In genomic region chr20:52402514-52402913, GRCh38 we compare ENCODE assay signal across 18 cellular contexts.
DNase-seq lines count a peak whose midpoint lies in the region; ATAC-seq and TF ChIP-seq lines count a peak whose summit lies in the region.
"Had no signal": no experiment of that assay in that cellular context is flagged by ENCODE, and none has a peak within 500 bp of the region (broad histone marks: within the 10 kb centered on the region; RNA-seq: fewer than 3 reads in every experiment).

No MANE protein-coding gene starts in this region.

- CTCF ChIA-PET in activated CD4-positive, alpha-beta T cell treated with anti-CD3 and anti-CD28 coated beads for 36 hours (lab: Charles Lee): interaction anchor here (0.9 to 1.0 kb wide), 2 partner anchors 7 to 115 kb away, joined by 3 to 4 read pairs; no protein-coding TSS in a partner anchor
- CTCF ChIA-PET in CD8-positive, alpha-beta memory T cell (lab: Charles Lee): interaction anchor here (1.1 to 1.6 kb wide), 4 partner anchors 15 to 24 kb away, joined by 3 read pairs; no protein-coding TSS in a partner anchor
- CTCF ChIA-PET in naive thymus-derived CD4-positive, alpha-beta T cell (lab: Charles Lee): interaction anchor here (0.9 kb wide), 1 partner anchor 814 kb away, joined by 4 read pairs; no protein-coding TSS in a partner anchor

- TF ChIP-seq EP300 in esophagus muscularis mucosa (IDR thresholded peaks at IDR 0.05): no peak

- H3K4me3 ChIP-seq in CD8-positive, alpha-beta memory T cell (ENCODE audit: low read length): peak overlapping the region; percentile 4
- H3K4me3 ChIP-seq in MM.1S (ENCODE audit: low read length) (no peak overlapping the region), esophagus muscularis mucosa (no peak overlapping the region)
- H3K4me3 ChIP-seq in naive thymus-derived CD4-positive, alpha-beta T cell (ENCODE audit: low read length): no peak overlapping the region
- H3K4me3 ChIP-seq: K562 had no signal

- H3K4me1 Mint-ChIP-seq in activated CD4-positive, alpha-beta T cell treated with anti-CD3 and anti-CD28 coated beads for 36 hours: peaks cover 65% of the 10 kb centered on the region
- peaks cover 58 to 87% (median 85%) of the 10 kb centered on the region in 3 donors for H3K4me1 Mint-ChIP-seq in CD8-positive, alpha-beta memory T cell
- peaks cover 48 to 92% (median 86%) of the 10 kb centered on the region in 7 donors for H3K4me1 Mint-ChIP-seq in naive thymus-derived CD4-positive, alpha-beta T cell
- H3K4me1 Mint-ChIP-seq in stimulated activated naive B cell treated with anti-CD40 and anti-IgM and Interleukin-4, amounts not matched to agents 10 μg/mL and 1 μg/mL and 100 μg/mL, for 72 hours: peaks cover 5 to 15% of the 10 kb centered on the region in 2 donors

- no peak overlapping the region for H3K27ac Mint-ChIP-seq in activated CD4-positive, alpha-beta T cell treated with anti-CD3 and anti-CD28 coated beads for 36 hours
- peak overlapping the region in 7 of 8 donors; percentile 7 to 89 (median 67) for H3K27ac Mint-ChIP-seq in CD8-positive, alpha-beta memory T cell
- H3K27ac Mint-ChIP-seq in naive thymus-derived CD4-positive, alpha-beta T cell: peak overlapping the region; percentile 16 to 92 (median 72)
- H3K27ac Mint-ChIP-seq in stimulated activated naive B cell treated with anti-CD40 and anti-IgM and Interleukin-4, amounts not matched to agents 10 μg/mL and 1 μg/mL and 100 μg/mL, for 72 hours: no peak overlapping the region

- H3K27ac ChIP-seq in CD8-positive, alpha-beta memory T cell (ENCODE audit: low read depth, low read length): no peak overlapping the region
- H3K27ac ChIP-seq in MM.1S (ENCODE audit: low read length) (no peak overlapping the region), esophagus muscularis mucosa (replicated peaks in 1 of 4) (no peak overlapping the region)
- no peak overlapping the region for H3K27ac ChIP-seq in naive thymus-derived CD4-positive, alpha-beta T cell (ENCODE audit: low read depth, low read length)
- H3K27ac ChIP-seq: 22Rv1, C4-2B had no signal

- no peak overlapping the region for H3K9ac ChIP-seq in MM.1S (ENCODE audit: low read length)

- no peak for TF ChIP-seq POLR2A in esophagus muscularis mucosa (IDR thresholded peaks at IDR 0.05; ENCODE audit: low read depth)

- H2AFZ ChIP-seq in MM.1S (ENCODE audit: low read length): no peak overlapping the region

- H3K9me2 ChIP-seq in MM.1S (replicated peaks; ENCODE audit: insufficient read depth, low read length): no peaks in the 10 kb centered on the region

- H3K4me1 ChIP-seq in CD8-positive, alpha-beta memory T cell (ENCODE audit: insufficient read depth, low read length): peaks cover 74% of the 10 kb centered on the region
- peaks cover 28% of the 10 kb centered on the region for H3K4me1 ChIP-seq in MM.1S (ENCODE audit: low read length)
- peaks cover 50 to 61% of the 10 kb centered on the region in 2 donors for H3K4me1 ChIP-seq in naive thymus-derived CD4-positive, alpha-beta T cell (ENCODE audit: control insufficient read depth in 2 of 2, insufficient read depth in 2 of 2, low read length in 2 of 2)
- no peaks in the 10 kb centered on the region for H3K4me1 ChIP-seq in esophagus muscularis mucosa
- H3K4me1 ChIP-seq: Caco-2 had no signal

- no peaks in the 10 kb centered on the region for H3K79me2 ChIP-seq in MM.1S (ENCODE audit: low read length)

- H3K27me3 Mint-ChIP-seq in activated CD4-positive, alpha-beta T cell treated with anti-CD3 and anti-CD28 coated beads for 36 hours: no peaks in the 10 kb centered on the region
- H3K27me3 Mint-ChIP-seq in CD8-positive, alpha-beta memory T cell: peaks cover 0 to 2% of the 10 kb centered on the region in 2 donors
- H3K27me3 Mint-ChIP-seq in naive thymus-derived CD4-positive, alpha-beta T cell: no peaks in the 10 kb centered on the region
- H3K27me3 Mint-ChIP-seq in stimulated activated naive B cell treated with anti-CD40 and anti-IgM and Interleukin-4, amounts not matched to agents 10 μg/mL and 1 μg/mL and 100 μg/mL, for 72 hours: peaks cover 0 to 11% of the 10 kb centered on the region in 2 donors

- H3K4me2 ChIP-seq in MM.1S (ENCODE audit: low read depth, low read length): peak overlapping the region; percentile 40; the same call in 1 of the 2 replicates

- DNase-seq in activated CD4-positive, alpha-beta T cell treated with anti-CD3 and anti-CD28 coated beads for 36 hours: no peak
- no peak for DNase-seq in activated CD4-positive, alpha-beta T cell treated with anti-CD3 and anti-CD28 coated beads, Interleukin-2, amount 50 U/mL, for 1 hour
- DNase-seq in CD8-positive, alpha-beta memory T cell: no peak
- no peak for DNase-seq in MM.1S
- DNase-seq in naive thymus-derived CD4-positive, alpha-beta T cell: no peak
- DNase-seq in esophagus muscularis mucosa (ENCODE audit: extremely low spot score): no peak
- DNase-seq in stimulated activated naive B cell treated with anti-CD40 and anti-IgM and Interleukin-4, amounts not matched to agents 10 μg/mL and 1 μg/mL and 100 μg/mL, for 72 hours: no peak
- DNase-seq: Caco-2, HCEC 1CT, MV-4-11, NCI-H1417, NCI-H2029, NCI-H524 had no signal

- peaks cover 2% of the 10 kb centered on the region for H3K9me3 Mint-ChIP-seq in activated CD4-positive, alpha-beta T cell treated with anti-CD3 and anti-CD28 coated beads for 36 hours (ENCODE audit: low read depth)
- no peaks in the 10 kb centered on the region for H3K9me3 Mint-ChIP-seq in CD8-positive, alpha-beta memory T cell
- peaks cover 1 to 23% (median 5%) of the 10 kb centered on the region in 11 donors for H3K9me3 Mint-ChIP-seq in naive thymus-derived CD4-positive, alpha-beta T cell
- peaks cover 0 to 7% of the 10 kb centered on the region in 2 donors for H3K9me3 Mint-ChIP-seq in stimulated activated naive B cell treated with anti-CD40 and anti-IgM and Interleukin-4, amounts not matched to agents 10 μg/mL and 1 μg/mL and 100 μg/mL, for 72 hours

- H3K36me3 Mint-ChIP-seq in activated CD4-positive, alpha-beta T cell treated with anti-CD3 and anti-CD28 coated beads for 36 hours (ENCODE audit: low read depth): peaks cover 2% of the 10 kb centered on the region
- H3K36me3 Mint-ChIP-seq in CD8-positive, alpha-beta memory T cell: no peaks in the 10 kb centered on the region
- H3K36me3 Mint-ChIP-seq in naive thymus-derived CD4-positive, alpha-beta T cell: peaks cover 3 to 11% (median 6%) of the 10 kb centered on the region in 5 donors
- no peaks in the 10 kb centered on the region for H3K36me3 Mint-ChIP-seq in stimulated activated naive B cell treated with anti-CD40 and anti-IgM and Interleukin-4, amounts not matched to agents 10 μg/mL and 1 μg/mL and 100 μg/mL, for 72 hours

- POLR2A ChIA-PET in activated CD4-positive, alpha-beta T cell treated with anti-CD3 and anti-CD28 coated beads for 36 hours (lab: Charles Lee): interaction anchor here (0.6 kb wide), 1 partner anchor 39 kb away, joined by 3 read pairs; no protein-coding TSS in a partner anchor
- POLR2A ChIA-PET in CD8-positive, alpha-beta memory T cell (lab: Charles Lee): interaction anchor here (0.7 to 1.6 kb wide), 3 partner anchors 9 to 15 kb away, joined by 3 to 7 read pairs (median 3); no protein-coding TSS in a partner anchor
- POLR2A ChIA-PET in naive thymus-derived CD4-positive, alpha-beta T cell (lab: Charles Lee): interaction anchor here (1.6 to 7.8 kb wide), 3 partner anchors 7 to 22 kb away, joined by 5 to 85 read pairs (median 8); no protein-coding TSS in a partner anchor

- ATAC-seq in activated CD4-positive, alpha-beta T cell treated with anti-CD3 and anti-CD28 coated beads for 36 hours: peak; percentile 4
- ATAC-seq in naive thymus-derived CD4-positive, alpha-beta T cell: no peak
- no peak for ATAC-seq in HG03095 (IDR thresholded peaks at IDR 0.05; ENCODE audit: unreplicated experiment)
- no peak for ATAC-seq in stimulated activated naive B cell treated with anti-CD40 and anti-IgM and Interleukin-4, amounts not matched to agents 10 μg/mL and 1 μg/mL and 100 μg/mL, for 72 hours (replicated peaks)
- ATAC-seq: K562, Panc1 had no signal

- WGBS in esophagus muscularis mucosa: 91% methylated on average over 5 of the region's 5 CpGs

- TF ChIP-seq CTCF in MM.1S (IDR thresholded peaks at IDR 0.05; ENCODE audit: low read length) (no peak), esophagus muscularis mucosa (IDR thresholded peaks at IDR 0.05) (no peak)

- H3K36me3 ChIP-seq in CD8-positive, alpha-beta memory T cell (ENCODE audit: insufficient read depth, low read length): no peaks in the 10 kb centered on the region
- H3K36me3 ChIP-seq in MM.1S (replicated peaks; ENCODE audit: insufficient read depth, low read length) (no peaks in the 10 kb centered on the region), esophagus muscularis mucosa (no peaks in the 10 kb centered on the region)
- no peaks in the 10 kb centered on the region for H3K36me3 ChIP-seq in naive thymus-derived CD4-positive, alpha-beta T cell (ENCODE audit: control insufficient read depth in 2 of 3, insufficient read depth in 3 of 3, low read length in 3 of 3)

- no peaks in the 10 kb centered on the region for H3K9me3 ChIP-seq in CD8-positive, alpha-beta memory T cell (ENCODE audit: low read length)
- H3K9me3 ChIP-seq in MM.1S (replicated peaks; ENCODE audit: insufficient read depth, low read length): no peaks in the 10 kb centered on the region
- H3K9me3 ChIP-seq in naive thymus-derived CD4-positive, alpha-beta T cell (ENCODE audit: control insufficient read depth in 2 of 3, low read length in 3 of 3): no peaks in the 10 kb centered on the region
- no peaks in the 10 kb centered on the region for H3K9me3 ChIP-seq in esophagus muscularis mucosa
- H3K9me3 ChIP-seq: Caco-2 had no signal

- intact Hi-C loops in activated CD4-positive, alpha-beta T cell treated with anti-CD3 and anti-CD28 coated beads for 36 hours (cut with DNase I, micrococcal nuclease): loop anchor here in 1 of 2 experiments (10.0 kb wide), 2 partner anchors 812 to 1492 kb away; no protein-coding TSS in a partner anchor
- intact Hi-C loops in naive thymus-derived CD4-positive, alpha-beta T cell (cut with micrococcal nuclease): loop anchor here in 1 of 2 donors (10.0 kb wide), 2 partner anchors 1142 to 1252 kb away; no protein-coding TSS in a partner anchor
- intact Hi-C loops in esophagus muscularis mucosa (cut with DNase I): no loop called here

- H3K27me3 ChIP-seq in CD8-positive, alpha-beta memory T cell (ENCODE audit: insufficient read depth, low read length, poor library complexity, severe bottlenecking): no peaks in the 10 kb centered on the region
- no peaks in the 10 kb centered on the region; the same call in 1 of the 2 replicates for H3K27me3 ChIP-seq in MM.1S (replicated peaks; ENCODE audit: insufficient read depth, low read length)
- no peaks in the 10 kb centered on the region for H3K27me3 ChIP-seq in naive thymus-derived CD4-positive, alpha-beta T cell (ENCODE audit: control insufficient read depth in 2 of 2, insufficient read depth in 2 of 2, low read length in 2 of 2)
- H3K27me3 ChIP-seq in esophagus muscularis mucosa: peaks cover 0 to 7% (median 0%) of the 10 kb centered on the region in 4 donors

- no peak overlapping the region for H3K4me3 Mint-ChIP-seq in activated CD4-positive, alpha-beta T cell treated with anti-CD3 and anti-CD28 coated beads for 36 hours
- peak overlapping the region in 4 of 7 donors; percentile 20 to 66 (median 31) for H3K4me3 Mint-ChIP-seq in CD8-positive, alpha-beta memory T cell
- H3K4me3 Mint-ChIP-seq in naive thymus-derived CD4-positive, alpha-beta T cell: peak overlapping the region in 5 of 10 donors; percentile 28 to 67 (median 51)
- H3K4me3 Mint-ChIP-seq in stimulated activated naive B cell treated with anti-CD40 and anti-IgM and Interleukin-4, amounts not matched to agents 10 μg/mL and 1 μg/mL and 100 μg/mL, for 72 hours: no peak overlapping the region

- H3F3A ChIP-seq in MM.1S (ENCODE audit: insufficient read depth, low read length): peaks cover 14% of the 10 kb centered on the region

- no peaks in the 10 kb centered on the region for H4K20me1 ChIP-seq in MM.1S (ENCODE audit: insufficient read depth, low read length)

Comparison
In these comparisons a context has a peak if more than half of its experiments do, and no peak if none do; other contexts are left out.
1. H3K27ac Mint-ChIP-seq: peak in CD8-positive, alpha-beta memory T cell (7 of 8) and naive thymus-derived CD4-positive, alpha-beta T cell (9 of 9); none in activated CD4-positive, alpha-beta T cell treated with anti-CD3 and anti-CD28 coated beads for 36 hours (single experiment) and stimulated activated naive B cell treated with anti-CD40 and anti-IgM and Interleukin-4, amounts not matched to agents 10 μg/mL and 1 μg/mL and 100 μg/mL, for 72 hours (single experiment).
2. H3K4me3 Mint-ChIP-seq: peak in CD8-positive, alpha-beta memory T cell (4 of 7); none in activated CD4-positive, alpha-beta T cell treated with anti-CD3 and anti-CD28 coated beads for 36 hours (single experiment) and stimulated activated naive B cell treated with anti-CD40 and anti-IgM and Interleukin-4, amounts not matched to agents 10 μg/mL and 1 μg/mL and 100 μg/mL, for 72 hours (0 of 2).